ENCODE assay signal across 13 cellular contexts in the genomic region with DNA sequence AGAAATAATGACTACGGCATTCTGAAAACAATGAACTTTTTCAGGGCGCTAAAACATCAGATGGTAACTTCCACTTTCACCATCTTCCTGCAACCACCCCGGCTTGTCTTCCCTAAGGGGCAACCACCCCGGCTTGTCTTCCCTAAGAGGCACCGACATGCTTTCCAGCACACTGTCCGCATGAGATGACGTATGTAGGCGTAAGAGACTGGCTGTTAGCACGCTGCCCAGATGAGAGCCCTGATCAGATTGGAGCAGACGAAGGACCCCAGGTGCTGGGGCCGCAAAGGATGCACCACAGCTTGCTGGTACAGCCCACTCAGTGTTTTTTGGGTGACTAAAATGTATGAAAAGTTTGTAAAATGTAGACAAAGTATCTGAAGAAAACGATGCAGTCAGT. TPM values are rescaled to one million over a fixed set of nuclear protein-coding genes. Genes with fewer than 3 reads are reported as not detected.
DNase-seq lines count a peak whose midpoint lies in the region; ATAC-seq and TF ChIP-seq lines count a peak whose summit lies in the region.
"Had no signal": no experiment of that assay in that cellular context is flagged by ENCODE, and none has a peak within 500 bp of the region (broad histone marks: within the 10 kb centered on the region; RNA-seq: fewer than 3 reads in every experiment).

No MANE protein-coding gene starts in this region.

- H3K18ac ChIP-seq in mesenchymal stem cell (ENCODE audit: low read depth in 1 of 2, low read length in 2 of 2): no peak overlapping the region

- no peak overlapping the region for H3K4me2 ChIP-seq in mesenchymal stem cell (ENCODE audit: low read length, poor library complexity, severe bottlenecking)

- no peak overlapping the region for H2AFZ ChIP-seq in mesenchymal stem cell (ENCODE audit: low read depth, low read length)

- no peaks in the 10 kb centered on the region for H3K27me3 Mint-ChIP-seq in WTC11 (ENCODE audit: low read depth)
- H3K27me3 Mint-ChIP-seq: CD4-positive, CD25-positive, alpha-beta regulatory T cell; CD8-positive, alpha-beta memory T cell had no signal

- peaks cover 9% of the 10 kb centered on the region for H3K36me3 Mint-ChIP-seq in WTC11

- TF ChIP-seq POLR2A in spleen (IDR thresholded peaks at IDR 0.05): no peak

- no peak overlapping the region for H3K4me3 Mint-ChIP-seq in WTC11
- H3K4me3 Mint-ChIP-seq: CD4-positive, CD25-positive, alpha-beta regulatory T cell; CD8-positive, alpha-beta memory T cell had no signal

- H3K9ac ChIP-seq in mesenchymal stem cell (ENCODE audit: low read length): no peak overlapping the region

- no peak overlapping the region for H2AK5ac ChIP-seq in mesenchymal stem cell (ENCODE audit: low read length, severe bottlenecking)

- peak overlapping the region; percentile 4 for H4K8ac ChIP-seq in mesenchymal stem cell (ENCODE audit: low read length)

- peaks cover 2% of the 10 kb centered on the region for H3K4me1 ChIP-seq in mesenchymal stem cell (ENCODE audit: control insufficient read depth, insufficient read depth, low read depth, low read length)
- H3K4me1 ChIP-seq in spleen: peaks cover 0 to 3% (median 0%) of the 10 kb centered on the region in 6 donors
- H3K4me1 ChIP-seq: BE2C, HAP-1 had no signal

- H2BK12ac ChIP-seq in mesenchymal stem cell (ENCODE audit: low read length in 2 of 2): no peak overlapping the region

- H3K23ac ChIP-seq in mesenchymal stem cell (ENCODE audit: low read length in 2 of 2): no peak overlapping the region

- DNase-seq in WTC11 (ENCODE audit: low spot score) (no peak), mesenchymal stem cell (no peak), spleen (peak; percentile 33), DMS53 (lab: John Stamatoyannopoulos, UW) (no peak), OCI-M1 (lab: John Stamatoyannopoulos, UW) (no peak)
- DNase-seq: BE2C; C1 segment of cervical spinal cord; CD4-positive, CD25-positive, alpha-beta regulatory T cell; CD8-positive, alpha-beta memory T cell; COR-L47; DMS 273 treated with DMSO at 0.1 percent for 48 hours had no signal

- H3K14ac ChIP-seq in mesenchymal stem cell (ENCODE audit: low read length in 2 of 2): no peak overlapping the region

- H3K9me3 ChIP-seq in mesenchymal stem cell (ENCODE audit: control insufficient read depth, low read length) (peaks cover 15% of the 10 kb centered on the region), spleen (peaks cover 0 to 14% (median 11%) of the 10 kb centered on the region in 8 donors)
- H3K9me3 ChIP-seq: BE2C, HAP-1 had no signal

- CTCF ChIA-PET in WTC11 (lab: Charles Lee): no interaction called here

- no peak overlapping the region for H2BK5ac ChIP-seq in mesenchymal stem cell (ENCODE audit: low read depth, low read length, poor library complexity, severe bottlenecking)

- H3K36me3 ChIP-seq in mesenchymal stem cell (ENCODE audit: control insufficient read depth in 1 of 2, insufficient read depth in 2 of 2, low read depth in 1 of 2, low read length in 2 of 2): peaks cover 6 to 60% of the 10 kb centered on the region in 2 experiments
- H3K36me3 ChIP-seq in spleen: peaks cover 0 to 36% (median 6%) of the 10 kb centered on the region in 6 donors
- H3K36me3 ChIP-seq: BE2C had no signal

- H2BK15ac ChIP-seq in mesenchymal stem cell (ENCODE audit: low read depth, poor library complexity, severe bottlenecking): no peak overlapping the region

- WGBS in mesenchymal stem cell: 99% methylated on average over 12 of the region's 12 CpGs
- WGBS in spleen, 5 donors: 97 to 99% (median 97%) methylated on average over 12 of the region's 12 CpGs

- no peaks in the 10 kb centered on the region for H3K4me1 Mint-ChIP-seq in WTC11

- no peak overlapping the region for H4K91ac ChIP-seq in mesenchymal stem cell (ENCODE audit: low read length)

- peaks cover 9% of the 10 kb centered on the region for H3K79me1 ChIP-seq in mesenchymal stem cell (replicated peaks; ENCODE audit: low read length, poor library complexity, severe bottlenecking)

- H2BK120ac ChIP-seq in mesenchymal stem cell (ENCODE audit: low read depth, low read length): no peak overlapping the region

- H3K4me3 ChIP-seq in mesenchymal stem cell (ENCODE audit: insufficient read depth in 1 of 2, low read depth in 1 of 2, low read length in 2 of 2) (no peak overlapping the region), spleen (no peak overlapping the region)
- H3K4me3 ChIP-seq: HAP-1 had no signal

- no peaks in the 10 kb centered on the region for H3K9me3 Mint-ChIP-seq in WTC11

- no peak overlapping the region for H3K27ac Mint-ChIP-seq in WTC11
- H3K27ac Mint-ChIP-seq: CD4-positive, CD25-positive, alpha-beta regulatory T cell; CD8-positive, alpha-beta memory T cell had no signal

- H3K4ac ChIP-seq in mesenchymal stem cell (ENCODE audit: low read depth in 1 of 2, low read length in 2 of 2): no peak overlapping the region

- peak; percentile 52 for ATAC-seq in WTC11
- ATAC-seq in GM18520 (IDR thresholded peaks at IDR 0.05; ENCODE audit: unreplicated experiment): no peak

- TF ChIP-seq CTCF in WTC11 (IDR thresholded peaks at IDR 0.05) (no peak), spleen (IDR thresholded peaks at IDR 0.05 in 8 of 11, conservative IDR thresholded peaks at IDR 0.05 in 3 of 11) (no peak)

- H3K27me3 ChIP-seq in mesenchymal stem cell (ENCODE audit: control insufficient read depth in 1 of 2, insufficient read depth in 1 of 2, low read length in 2 of 2) (no peaks in the 10 kb centered on the region), spleen (replicated peaks in 1 of 7) (no peaks in the 10 kb centered on the region)
- H3K27me3 ChIP-seq: BE2C had no signal

- intact Hi-C loops in spleen (cut with DNase I; ENCODE audit: low total_unique reads): no loop called here

- POLR2A ChIA-PET in WTC11 (lab: Charles Lee): no interaction called here

- H3K27ac ChIP-seq in mesenchymal stem cell (ENCODE audit: low read length, poor library complexity, severe bottlenecking) (no peak overlapping the region), spleen (no peak overlapping the region)

TF ChIP-seq in WTC11, 78 proteins besides CTCF, POLR2A, EP300 and RAD21 (continues in another document):
- TF ChIP-seq ZNF396 (CRISPR knock-in tag; IDR thresholded peaks at IDR 0.05; ENCODE audit: borderline replicate concordance) (no peak), TCF7 (CRISPR knock-in tag; IDR thresholded peaks at IDR 0.05; ENCODE audit: low read depth) (no peak), EMX1 (CRISPR knock-in tag; IDR thresholded peaks at IDR 0.05) (no peak), ZNF219 (CRISPR knock-in tag; IDR thresholded peaks at IDR 0.05; ENCODE audit: borderline replicate concordance) (no peak), ELF4 (CRISPR knock-in tag; IDR thresholded peaks at IDR 0.05; ENCODE audit: low read depth) (no peak), NFATC4 (CRISPR knock-in tag; IDR thresholded peaks at IDR 0.05) (no peak), FOXJ3 (CRISPR knock-in tag; IDR thresholded peaks at IDR 0.05; ENCODE audit: borderline replicate concordance) (no peak)
- TF ChIP-seq, protein P1, sequence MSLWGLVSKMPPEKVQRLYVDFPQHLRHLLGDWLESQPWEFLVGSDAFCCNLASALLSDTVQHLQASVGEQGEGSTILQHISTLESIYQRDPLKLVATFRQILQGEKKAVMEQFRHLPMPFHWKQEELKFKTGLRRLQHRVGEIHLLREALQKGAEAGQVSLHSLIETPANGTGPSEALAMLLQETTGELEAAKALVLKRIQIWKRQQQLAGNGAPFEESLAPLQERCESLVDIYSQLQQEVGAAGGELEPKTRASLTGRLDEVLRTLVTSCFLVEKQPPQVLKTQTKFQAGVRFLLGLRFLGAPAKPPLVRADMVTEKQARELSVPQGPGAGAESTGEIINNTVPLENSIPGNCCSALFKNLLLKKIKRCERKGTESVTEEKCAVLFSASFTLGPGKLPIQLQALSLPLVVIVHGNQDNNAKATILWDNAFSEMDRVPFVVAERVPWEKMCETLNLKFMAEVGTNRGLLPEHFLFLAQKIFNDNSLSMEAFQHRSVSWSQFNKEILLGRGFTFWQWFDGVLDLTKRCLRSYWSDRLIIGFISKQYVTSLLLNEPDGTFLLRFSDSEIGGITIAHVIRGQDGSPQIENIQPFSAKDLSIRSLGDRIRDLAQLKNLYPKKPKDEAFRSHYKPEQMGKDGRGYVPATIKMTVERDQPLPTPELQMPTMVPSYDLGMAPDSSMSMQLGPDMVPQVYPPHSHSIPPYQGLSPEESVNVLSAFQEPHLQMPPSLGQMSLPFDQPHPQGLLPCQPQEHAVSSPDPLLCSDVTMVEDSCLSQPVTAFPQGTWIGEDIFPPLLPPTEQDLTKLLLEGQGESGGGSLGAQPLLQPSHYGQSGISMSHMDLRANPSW (CRISPR knock-in tag; conservative IDR thresholded peaks at IDR 0.05; ENCODE audit: low read depth): no peak
- TF ChIP-seq, protein P2, sequence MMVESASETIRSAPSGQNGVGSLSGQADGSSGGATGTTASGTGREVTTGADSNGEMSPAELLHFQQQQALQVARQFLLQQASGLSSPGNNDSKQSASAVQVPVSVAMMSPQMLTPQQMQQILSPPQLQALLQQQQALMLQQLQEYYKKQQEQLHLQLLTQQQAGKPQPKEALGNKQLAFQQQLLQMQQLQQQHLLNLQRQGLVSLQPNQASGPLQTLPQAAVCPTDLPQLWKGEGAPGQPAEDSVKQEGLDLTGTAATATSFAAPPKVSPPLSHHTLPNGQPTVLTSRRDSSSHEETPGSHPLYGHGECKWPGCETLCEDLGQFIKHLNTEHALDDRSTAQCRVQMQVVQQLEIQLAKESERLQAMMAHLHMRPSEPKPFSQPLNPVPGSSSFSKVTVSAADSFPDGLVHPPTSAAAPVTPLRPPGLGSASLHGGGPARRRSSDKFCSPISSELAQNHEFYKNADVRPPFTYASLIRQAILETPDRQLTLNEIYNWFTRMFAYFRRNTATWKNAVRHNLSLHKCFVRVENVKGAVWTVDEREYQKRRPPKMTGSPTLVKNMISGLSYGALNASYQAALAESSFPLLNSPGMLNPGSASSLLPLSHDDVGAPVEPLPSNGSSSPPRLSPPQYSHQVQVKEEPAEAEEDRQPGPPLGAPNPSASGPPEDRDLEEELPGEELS (CRISPR knock-in tag; IDR thresholded peaks at IDR 0.05): no peak
- TF ChIP-seq, protein P3, sequence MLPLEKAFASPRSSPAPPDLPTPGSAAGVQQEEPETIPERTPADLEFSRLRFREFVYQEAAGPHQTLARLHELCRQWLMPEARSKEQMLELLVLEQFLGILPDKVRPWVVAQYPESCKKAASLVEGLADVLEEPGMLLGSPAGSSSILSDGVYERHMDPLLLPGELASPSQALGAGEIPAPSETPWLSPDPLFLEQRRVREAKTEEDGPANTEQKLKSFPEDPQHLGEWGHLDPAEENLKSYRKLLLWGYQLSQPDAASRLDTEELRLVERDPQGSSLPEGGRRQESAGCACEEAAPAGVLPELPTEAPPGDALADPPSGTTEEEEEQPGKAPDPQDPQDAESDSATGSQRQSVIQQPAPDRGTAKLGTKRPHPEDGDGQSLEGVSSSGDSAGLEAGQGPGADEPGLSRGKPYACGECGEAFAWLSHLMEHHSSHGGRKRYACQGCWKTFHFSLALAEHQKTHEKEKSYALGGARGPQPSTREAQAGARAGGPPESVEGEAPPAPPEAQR (CRISPR knock-in tag; IDR thresholded peaks at IDR 0.05): no peak

RNA-seq across cellular contexts. Expression of a gene that starts 29.3 kb away (rescaled TPM):
- total RNA-seq in WTC11 (2021): 77.0 to 80.7 TPM (median 77.3 TPM) in 3 replicates
- polyA plus RNA-seq in mesenchymal stem cell (2013, experiment 1 of 2): 31.4 TPM
- 31.2 TPM for polyA plus RNA-seq in mesenchymal stem cell (2013, experiment 2 of 2)
- 10 to 100 TPM; 30.3 to 52.4 (median 42.8) TPM for total RNA-seq in spleen
- polyA plus RNA-seq in spleen: 10 to 100 TPM in 1 of 3 donors, 1 to 10 TPM in 2; 7.9 to 12.1 (median 9.2) TPM
